ENCODE assay signal across 19 cellular contexts in the genomic region with DNA sequence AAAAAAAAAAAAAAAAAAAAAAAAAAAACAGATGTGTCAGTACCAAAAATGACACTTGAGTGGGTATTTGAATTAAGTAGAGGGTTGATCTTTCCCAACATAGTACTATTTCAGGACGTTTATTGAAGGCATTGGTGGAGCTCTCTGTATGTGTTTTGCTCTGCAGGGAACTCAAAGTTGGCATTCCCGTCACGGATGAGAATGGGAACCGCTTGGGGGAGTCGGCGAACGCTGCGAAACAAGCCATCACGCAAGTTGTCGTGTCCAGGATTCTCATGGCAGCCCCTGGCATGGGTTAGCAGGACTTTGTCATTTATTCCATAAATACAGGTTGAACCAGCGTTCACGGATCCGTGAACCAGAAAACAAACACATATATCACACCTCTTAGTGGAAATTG. TPM values are rescaled to one million over a fixed set of nuclear protein-coding genes. Genes with fewer than 3 reads are reported as not detected.
DNase-seq lines count a peak whose midpoint lies in the region; ATAC-seq lines count a peak whose summit lies in the region.
"Had no signal": no experiment of that assay in that cellular context is flagged by ENCODE, and none has a peak within 500 bp of the region (broad histone marks: within the 10 kb centered on the region; RNA-seq: fewer than 3 reads in every experiment).

No MANE protein-coding gene starts in this region.

- peaks cover 3% of the 10 kb centered on the region for H3K9me3 Mint-ChIP-seq in T-helper 1 cell treated with Interleukin-12 subunit alpha and Interleukin-12 subunit beta and Interleukin-4 antibody, amounts not matched to agents 30 μg/mL and 1 μg/mL, for 36 hours
- H3K9me3 Mint-ChIP-seq in activated naive CD4-positive, alpha-beta T cell treated with anti-CD3 and anti-CD28 coated beads, Interleukin-2, amount 50 U/mL, for 24 hours = peaks cover 3% of the 10 kb centered on the region
- H3K9me3 Mint-ChIP-seq in activated naive CD8-positive, alpha-beta T cell treated with anti-CD3 and anti-CD28 coated beads, Interleukin-2, amount 10 ng/mL, durations not matched to agents 7 days and 5 days = peaks cover 3% of the 10 kb centered on the region
- peaks cover 0 to 3% (median 2%) of the 10 kb centered on the region in 11 donors for H3K9me3 Mint-ChIP-seq in naive thymus-derived CD4-positive, alpha-beta T cell
- H3K9me3 Mint-ChIP-seq in stimulated activated memory B cell treated with anti-CD40 and anti-IgM and Interleukin-4, amounts not matched to agents 10 μg/mL and 1 μg/mL and 100 μg/mL, for 72 hours = peaks cover 4% of the 10 kb centered on the region
- H3K9me3 Mint-ChIP-seq: GM23338 had no signal

- POLR2A ChIA-PET in activated naive CD8-positive, alpha-beta T cell treated with anti-CD3 and anti-CD28 coated beads, Interleukin-2, amount 10 ng/mL, durations not matched to agents 7 days and 5 days (lab: Charles Lee) = interaction anchor here (0.6 kb wide), 1 partner anchor 67 kb away, joined by 3 read pairs; no protein-coding TSS in a partner anchor
- POLR2A ChIA-PET in naive thymus-derived CD4-positive, alpha-beta T cell (lab: Charles Lee) = no interaction called here

- no peaks in the 10 kb centered on the region for H3K27me3 Mint-ChIP-seq in T-helper 1 cell treated with Interleukin-12 subunit alpha and Interleukin-12 subunit beta and Interleukin-4 antibody, amounts not matched to agents 30 μg/mL and 1 μg/mL, for 36 hours (ENCODE audit: low read depth)
- no peaks in the 10 kb centered on the region for H3K27me3 Mint-ChIP-seq in activated naive CD4-positive, alpha-beta T cell treated with anti-CD3 and anti-CD28 coated beads, Interleukin-2, amount 50 U/mL, for 24 hours
- no peaks in the 10 kb centered on the region for H3K27me3 Mint-ChIP-seq in activated naive CD8-positive, alpha-beta T cell treated with anti-CD3 and anti-CD28 coated beads, Interleukin-2, amount 10 ng/mL, durations not matched to agents 7 days and 5 days
- H3K27me3 Mint-ChIP-seq in naive thymus-derived CD4-positive, alpha-beta T cell = no peaks in the 10 kb centered on the region
- H3K27me3 Mint-ChIP-seq in stimulated activated memory B cell treated with anti-CD40 and anti-IgM and Interleukin-4, amounts not matched to agents 10 μg/mL and 1 μg/mL and 100 μg/mL, for 72 hours = no peaks in the 10 kb centered on the region
- H3K27me3 Mint-ChIP-seq: CD8-positive, alpha-beta memory T cell had no signal

- peaks cover 69% of the 10 kb centered on the region for H3K36me3 Mint-ChIP-seq in T-helper 1 cell treated with Interleukin-12 subunit alpha and Interleukin-12 subunit beta and Interleukin-4 antibody, amounts not matched to agents 30 μg/mL and 1 μg/mL, for 36 hours (ENCODE audit: low read depth)
- peaks cover 62% of the 10 kb centered on the region for H3K36me3 Mint-ChIP-seq in activated naive CD4-positive, alpha-beta T cell treated with anti-CD3 and anti-CD28 coated beads, Interleukin-2, amount 50 U/mL, for 24 hours
- H3K36me3 Mint-ChIP-seq in activated naive CD8-positive, alpha-beta T cell treated with anti-CD3 and anti-CD28 coated beads, Interleukin-2, amount 10 ng/mL, durations not matched to agents 7 days and 5 days = peaks cover 67% of the 10 kb centered on the region
- peaks cover 11 to 71% (median 58%) of the 10 kb centered on the region in 5 donors for H3K36me3 Mint-ChIP-seq in naive thymus-derived CD4-positive, alpha-beta T cell
- peaks cover 83% of the 10 kb centered on the region for H3K36me3 Mint-ChIP-seq in stimulated activated memory B cell treated with anti-CD40 and anti-IgM and Interleukin-4, amounts not matched to agents 10 μg/mL and 1 μg/mL and 100 μg/mL, for 72 hours

- CTCF ChIA-PET in naive thymus-derived CD4-positive, alpha-beta T cell (lab: Charles Lee) = no interaction called here

- H3K36me3 ChIP-seq in naive thymus-derived CD4-positive, alpha-beta T cell (ENCODE audit: control insufficient read depth in 2 of 3, insufficient read depth in 3 of 3, low read length in 3 of 3) = peaks cover 26 to 68% (median 40%) of the 10 kb centered on the region in 3 experiments

- no peaks in the 10 kb centered on the region for H3K27me3 ChIP-seq in naive thymus-derived CD4-positive, alpha-beta T cell (ENCODE audit: control insufficient read depth in 2 of 2, insufficient read depth in 2 of 2, low read length in 2 of 2)
- H3K27me3 ChIP-seq: BLaER1 had no signal

- peak overlapping the region; percentile 35 for H3K27ac Mint-ChIP-seq in T-helper 1 cell treated with Interleukin-12 subunit alpha and Interleukin-12 subunit beta and Interleukin-4 antibody, amounts not matched to agents 30 μg/mL and 1 μg/mL, for 36 hours
- peak overlapping the region; percentile 88 for H3K27ac Mint-ChIP-seq in activated naive CD4-positive, alpha-beta T cell treated with anti-CD3 and anti-CD28 coated beads, Interleukin-2, amount 50 U/mL, for 24 hours
- peak overlapping the region; percentile 49 for H3K27ac Mint-ChIP-seq in activated naive CD8-positive, alpha-beta T cell treated with anti-CD3 and anti-CD28 coated beads, Interleukin-2, amount 10 ng/mL, durations not matched to agents 7 days and 5 days
- peak overlapping the region in 6 of 9 donors; percentile 18 to 97 (median 58) for H3K27ac Mint-ChIP-seq in naive thymus-derived CD4-positive, alpha-beta T cell
- H3K27ac Mint-ChIP-seq in stimulated activated memory B cell treated with anti-CD40 and anti-IgM and Interleukin-4, amounts not matched to agents 10 μg/mL and 1 μg/mL and 100 μg/mL, for 72 hours = no peak overlapping the region
- H3K27ac Mint-ChIP-seq: GM23338 had no signal

- peaks cover 13 to 23% of the 10 kb centered on the region in 2 donors for H3K4me1 ChIP-seq in naive thymus-derived CD4-positive, alpha-beta T cell (ENCODE audit: control insufficient read depth in 2 of 2, insufficient read depth in 2 of 2, low read length in 2 of 2)

- intact Hi-C loops in naive thymus-derived CD4-positive, alpha-beta T cell (cut with micrococcal nuclease) = no loop called here

- no peak overlapping the region for H3K4me3 Mint-ChIP-seq in T-helper 1 cell treated with Interleukin-12 subunit alpha and Interleukin-12 subunit beta and Interleukin-4 antibody, amounts not matched to agents 30 μg/mL and 1 μg/mL, for 36 hours
- no peak overlapping the region for H3K4me3 Mint-ChIP-seq in activated naive CD4-positive, alpha-beta T cell treated with anti-CD3 and anti-CD28 coated beads, Interleukin-2, amount 50 U/mL, for 24 hours
- H3K4me3 Mint-ChIP-seq in activated naive CD8-positive, alpha-beta T cell treated with anti-CD3 and anti-CD28 coated beads, Interleukin-2, amount 10 ng/mL, durations not matched to agents 7 days and 5 days = no peak overlapping the region
- H3K4me3 Mint-ChIP-seq in naive thymus-derived CD4-positive, alpha-beta T cell = no peak overlapping the region
- no peak overlapping the region for H3K4me3 Mint-ChIP-seq in stimulated activated memory B cell treated with anti-CD40 and anti-IgM and Interleukin-4, amounts not matched to agents 10 μg/mL and 1 μg/mL and 100 μg/mL, for 72 hours
- H3K4me3 Mint-ChIP-seq: CD8-positive, alpha-beta memory T cell; GM23338 had no signal

- no peak overlapping the region for H3K4me3 ChIP-seq in naive thymus-derived CD4-positive, alpha-beta T cell (ENCODE audit: low read length)
- H3K4me3 ChIP-seq: BLaER1, GM23338, HAP-1 had no signal

- peaks cover 42% of the 10 kb centered on the region for H3K4me1 Mint-ChIP-seq in T-helper 1 cell treated with Interleukin-12 subunit alpha and Interleukin-12 subunit beta and Interleukin-4 antibody, amounts not matched to agents 30 μg/mL and 1 μg/mL, for 36 hours (ENCODE audit: low read depth)
- H3K4me1 Mint-ChIP-seq in activated naive CD4-positive, alpha-beta T cell treated with anti-CD3 and anti-CD28 coated beads, Interleukin-2, amount 50 U/mL, for 24 hours = peaks cover 70% of the 10 kb centered on the region
- peaks cover 45% of the 10 kb centered on the region for H3K4me1 Mint-ChIP-seq in activated naive CD8-positive, alpha-beta T cell treated with anti-CD3 and anti-CD28 coated beads, Interleukin-2, amount 10 ng/mL, durations not matched to agents 7 days and 5 days
- peaks cover 25 to 68% (median 45%) of the 10 kb centered on the region in 7 donors for H3K4me1 Mint-ChIP-seq in naive thymus-derived CD4-positive, alpha-beta T cell
- H3K4me1 Mint-ChIP-seq in stimulated activated memory B cell treated with anti-CD40 and anti-IgM and Interleukin-4, amounts not matched to agents 10 μg/mL and 1 μg/mL and 100 μg/mL, for 72 hours = peaks cover 10% of the 10 kb centered on the region
- H3K4me1 Mint-ChIP-seq: GM23338 had no signal

- DNase-seq in T-helper 1 cell (no peak), NCI-H146 (lab: John Stamatoyannopoulos, UW) (no peak)
- no peak for DNase-seq in activated naive CD4-positive, alpha-beta T cell treated with Interleukin-2 at 50 U/mL for 16 hours
- no peak for DNase-seq in activated naive CD8-positive, alpha-beta T cell treated with anti-CD3 and anti-CD28 coated beads, Interleukin-2, amount 10 ng/mL, durations not matched to agents 7 days and 5 days
- DNase-seq in naive thymus-derived CD4-positive, alpha-beta T cell = no peak
- DNase-seq: ACHN; CD8-positive, alpha-beta memory T cell; Karpas-422; MV-4-11; NCI-H187; NCI-H446 treated with DMSO at 0.1 percent for 48 hours; NCI-H526 treated with DMSO at 0.1 percent for 48 hours had no signal

- no peak for ATAC-seq in activated naive CD8-positive, alpha-beta T cell treated with anti-CD3 and anti-CD28 coated beads, Interleukin-2, amount 10 ng/mL, durations not matched to agents 7 days and 5 days (ENCODE audit: low read depth)
- ATAC-seq in naive thymus-derived CD4-positive, alpha-beta T cell = no peak
- ATAC-seq in stimulated activated memory B cell treated with anti-CD40 and anti-IgM and Interleukin-4, amounts not matched to agents 10 μg/mL and 1 μg/mL and 100 μg/mL, for 72 hours = no peak
- ATAC-seq: GM23338 had no signal

- no peaks in the 10 kb centered on the region for H3K9me3 ChIP-seq in naive thymus-derived CD4-positive, alpha-beta T cell (ENCODE audit: control insufficient read depth in 2 of 3, low read length in 3 of 3)
- H3K9me3 ChIP-seq: HAP-1 had no signal

- no peak overlapping the region for H3K27ac ChIP-seq in naive thymus-derived CD4-positive, alpha-beta T cell (ENCODE audit: low read depth, low read length)
- H3K27ac ChIP-seq: 22Rv1, BLaER1 had no signal

RNA-seq across cellular contexts. Expression of gene SFXN1, which starts 34.9 kb away (rescaled TPM):
- 100 to 1,000 TPM; 188 to 194 TPM for total RNA-seq in activated naive CD8-positive, alpha-beta T cell treated with anti-CD3 and anti-CD28 coated beads, Interleukin-2, amount 10 ng/mL, durations not matched to agents 7 days and 5 days
- 100 to 1,000 TPM in 1 of 5 experiments, 10 to 100 TPM in 4; 58.7 to 177 (median 88.9) TPM for total RNA-seq in naive thymus-derived CD4-positive, alpha-beta T cell
- polyA plus RNA-seq in naive thymus-derived CD4-positive, alpha-beta T cell = 10 to 100 TPM; 40.2 to 64.0 TPM
